ENCODE assay signal across 32 cellular contexts in the genomic region with DNA sequence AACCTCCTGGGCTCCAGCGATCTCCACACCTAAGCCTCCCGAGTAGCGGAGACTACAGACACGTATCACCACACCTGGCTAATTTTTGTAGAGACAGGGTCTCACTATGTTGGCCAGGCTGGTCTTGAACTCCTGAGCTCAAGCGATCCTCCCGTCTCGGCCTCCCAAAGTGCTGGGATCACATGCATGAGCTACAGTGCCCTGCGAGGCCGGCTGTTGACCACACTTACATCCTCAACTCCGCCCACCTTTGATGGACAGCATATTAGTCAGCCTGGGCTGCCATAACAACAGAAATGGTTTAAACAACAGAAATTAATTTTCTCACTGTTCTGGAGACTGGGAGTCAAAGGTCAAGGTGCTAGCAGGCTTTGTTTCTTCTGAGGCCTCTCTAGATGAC.
DNase-seq lines count a peak whose midpoint lies in the region; ATAC-seq, FAIRE-seq and TF ChIP-seq lines count a peak whose summit lies in the region.
"Had no signal": no experiment of that assay in that cellular context is flagged by ENCODE, and none has a peak within 500 bp of the region (broad histone marks: within the 10 kb centered on the region; RNA-seq: fewer than 3 reads in every experiment).

No MANE protein-coding gene starts in this region.

- FAIRE-seq in GM12878 (lab: Jason Lieb, UNC) (no peak), RCC 7860 (lab: Jason Lieb, UNC) (no peak), urothelium cell line (lab: Jason Lieb, UNC) (no peak)
- FAIRE-seq: astrocyte, frontal cortex, GM12892, H54 had no signal

- H3K4me2 ChIP-seq in GM23248 (ENCODE audit: unreplicated experiment) (no peak overlapping the region), MM.1S (ENCODE audit: low read depth, low read length) (0 out of 2 replicates have a peak overlapping the region, but pooled peaks have one; percentile 42), GM12878 (ENCODE audit: control insufficient read depth, insufficient read depth) (no peak overlapping the region)

- RAD21 ChIA-PET in GM12878 (lab: Charles Lee; ENCODE audit: unreplicated experiment), result interaction anchor here (1.7 to 10.1 kb wide), 5 partner anchors 9 to 329 kb away, joined by 3 to 182 read pairs (median 9); no protein-coding TSS in a partner anchor

- CTCF ChIA-PET in GM12878 (lab: Yijun Ruan, JAX), result interaction anchor here (1.0 to 16.0 kb wide), 13 partner anchors 11 to 630 kb away, joined by 3 to 223 read pairs (median 10); no protein-coding TSS in a partner anchor
- CTCF ChIA-PET in naive thymus-derived CD4-positive, alpha-beta T cell (lab: Charles Lee), result interaction anchor here (2.8 to 8.0 kb wide), 3 partner anchors 8 to 330 kb away, joined by 21 to 159 read pairs (median 31); no protein-coding TSS in a partner anchor

- H3K27ac ChIP-seq in GM23248, result no peak overlapping the region
- peak overlapping the region; percentile 88 for H3K27ac ChIP-seq in MM.1S (ENCODE audit: low read length)
- no peak overlapping the region for H3K27ac ChIP-seq in GM12878 (ENCODE audit: control insufficient read depth, insufficient read depth)
- no peak overlapping the region for H3K27ac ChIP-seq in naive thymus-derived CD4-positive, alpha-beta T cell (ENCODE audit: low read depth, low read length)
- H3K27ac ChIP-seq: C4-2B, vagina had no signal

- H3K9me2 ChIP-seq in GM23248 (ENCODE audit: insufficient read depth) (no peaks in the 10 kb centered on the region), MM.1S (replicated peaks; ENCODE audit: insufficient read depth, low read length) (no peaks in the 10 kb centered on the region)

- intact Hi-C loops in GM12878 (cut with micrococcal nuclease; ENCODE audit: unreplicated experiment), result no loop called here
- intact Hi-C loops in naive thymus-derived CD4-positive, alpha-beta T cell (cut with micrococcal nuclease), result no loop called here

- H3K4me3 ChIP-seq in GM23248 (no peak overlapping the region), MM.1S (ENCODE audit: low read length) (no peak overlapping the region), GM12878 (no peak overlapping the region)
- no peak overlapping the region for H3K4me3 ChIP-seq in naive thymus-derived CD4-positive, alpha-beta T cell (ENCODE audit: low read length)
- H3K4me3 ChIP-seq: esophagus squamous epithelium, vagina had no signal

- H3K4me3 Mint-ChIP-seq in naive thymus-derived CD4-positive, alpha-beta T cell, result no peak overlapping the region
- H3K4me3 Mint-ChIP-seq: activated CD4-positive, alpha-beta memory T cell treated with anti-CD3 and anti-CD28 coated beads, Interleukin-2, amount 10 ng/mL, durations not matched to agents 7 days and 5 days; activated naive CD8-positive, alpha-beta T cell; activated T-helper 17 cell treated with anti-CD3 and anti-CD28 coated beads, Interleukin-2, amount 50 U/mL, for 72 hours; dendritic cell treated with granulocyte-macrophage colony-stimulating factor and Interleukin-4, amounts not matched to agents 40 ng/mL and 50 ng/mL, for 4 days; memory B cell had no signal

- TF ChIP-seq CTCF in MM.1S (IDR thresholded peaks at IDR 0.05; ENCODE audit: low read length), result no peak
- TF ChIP-seq CTCF in GM12878 (IDR thresholded peaks at IDR 0.05 in 2 of 3, conservative IDR thresholded peaks at IDR 0.05 in 1 of 3; ENCODE audit: control insufficient read depth in 2 of 3, extremely low read depth in 1 of 3, insufficient read depth in 1 of 3, low read depth in 3 of 3, low read length in 3 of 3), result no peak

- no peaks in the 10 kb centered on the region for H3K79me2 ChIP-seq in GM23248 (ENCODE audit: insufficient read depth)
- H3K79me2 ChIP-seq in MM.1S (ENCODE audit: low read length), result no peaks in the 10 kb centered on the region
- H3K79me2 ChIP-seq in GM12878 (ENCODE audit: control insufficient read depth, insufficient read depth, low read length), result no peaks in the 10 kb centered on the region

- H3K36me3 ChIP-seq in GM23248 (ENCODE audit: low read depth), result no peaks in the 10 kb centered on the region
- H3K36me3 ChIP-seq in MM.1S (replicated peaks; ENCODE audit: insufficient read depth, low read length), result no peaks in the 10 kb centered on the region
- no peaks in the 10 kb centered on the region for H3K36me3 ChIP-seq in GM12878 (ENCODE audit: control insufficient read depth in 2 of 2, insufficient read depth in 2 of 2, low read length in 1 of 2)
- H3K36me3 ChIP-seq in naive thymus-derived CD4-positive, alpha-beta T cell (ENCODE audit: control insufficient read depth in 2 of 3, insufficient read depth in 3 of 3, low read length in 3 of 3), result no peaks in the 10 kb centered on the region
- H3K36me3 ChIP-seq: esophagus squamous epithelium, vagina had no signal

- peaks cover 0 to 3% (median 0%) of the 10 kb centered on the region in 11 donors for H3K9me3 Mint-ChIP-seq in naive thymus-derived CD4-positive, alpha-beta T cell
- H3K9me3 Mint-ChIP-seq: activated CD4-positive, alpha-beta memory T cell treated with anti-CD3 and anti-CD28 coated beads, Interleukin-2, amount 10 ng/mL, durations not matched to agents 7 days and 5 days; activated T-helper 17 cell treated with anti-CD3 and anti-CD28 coated beads, Interleukin-2, amount 50 U/mL, for 72 hours; dendritic cell treated with granulocyte-macrophage colony-stimulating factor and Interleukin-4, amounts not matched to agents 40 ng/mL and 50 ng/mL, for 4 days; memory B cell; T-cell had no signal

- SMC1A ChIA-PET in GM12878 (lab: Charles Lee; ENCODE audit: uncharacterized antibody, unreplicated experiment), result interaction anchor here (0.8 to 7.9 kb wide), 15 partner anchors 10 to 386 kb away, joined by 3 to 164 read pairs (median 4); no protein-coding TSS in a partner anchor

- H3K27me3 ChIP-seq in GM23248 (replicated peaks; ENCODE audit: insufficient read depth) (no peaks in the 10 kb centered on the region), MM.1S (replicated peaks; ENCODE audit: insufficient read depth, low read length) (no peaks in the 10 kb centered on the region), GM12878 (replicated peaks in 1 of 2; ENCODE audit: control insufficient read depth in 2 of 2, insufficient read depth in 2 of 2, low read length in 1 of 2) (no peaks in the 10 kb centered on the region)
- H3K27me3 ChIP-seq in naive thymus-derived CD4-positive, alpha-beta T cell (ENCODE audit: control insufficient read depth in 2 of 2, insufficient read depth in 2 of 2, low read length in 2 of 2), result no peaks in the 10 kb centered on the region
- H3K27me3 ChIP-seq: esophagus squamous epithelium, vagina had no signal

- WGBS in GM23248 (ENCODE audit: low coverage in 1 of 2, low lambda C conversion rate in 2 of 2, missing lambda C conversion rate in 2 of 2), 2 experiments, result 92 to 93% methylated on average over 10 of the region's 10 CpGs
- 93% methylated on average over 10 of the region's 10 CpGs for WGBS in GM12878 (ENCODE audit: insufficient coverage, insufficient replicate concordance, low lambda C conversion rate, missing lambda C conversion rate)

- BruUV-seq in GM12878 (replicated peaks; lab: Mats Ljungman, UMichigan), result no TSS peak

- ATAC-seq in GM12878 (no peak), HG02642 (IDR thresholded peaks at IDR 0.05; ENCODE audit: poor library complexity, unreplicated experiment) (no peak)
- no peak for ATAC-seq in naive thymus-derived CD4-positive, alpha-beta T cell
- ATAC-seq: activated T-helper 17 cell treated with anti-CD3 and anti-CD28 coated beads, Interleukin-2, amount 50 U/mL, for 72 hours; left lobe of liver; T-cell had no signal

- H3K9ac ChIP-seq in GM23248 (no peak overlapping the region), MM.1S (ENCODE audit: low read length) (peak overlapping the region; percentile 63; the same call in 1 of the 2 replicates), GM12878 (ENCODE audit: control insufficient read depth, insufficient read depth, low read length) (no peak overlapping the region)

- DNase-seq in GM23248 (peak; percentile 29), MM.1S (no peak), GM12878 (ENCODE audit: low read depth, low spot score) (no peak), RCC 7860 (ENCODE audit: low spot score) (no peak), urothelium cell line (ENCODE audit: low spot score) (no peak), HK-2 (ENCODE audit: unreplicated experiment) (no peak)
- no peak for DNase-seq in naive thymus-derived CD4-positive, alpha-beta T cell
- DNase-seq: activated CD4-positive, alpha-beta memory T cell treated with anti-CD3 and anti-CD28 coated beads, Interleukin-2, amount 10 ng/mL, durations not matched to agents 7 days and 5 days; activated CD4-positive, CD25-positive, alpha-beta regulatory T cell treated with anti-CD3 and anti-CD28 coated beads, Interleukin-2, amount 50 U/mL, for 72 hours; Calu3; caudate nucleus; EL; esophagus squamous epithelium; hippocampal formation; KBM-7; NCI-H146; occipital lobe; SHP77 treated with DMSO at 0.1 percent for 48 hours; stimulated activated naive CD4-positive, alpha-beta T cell treated with Interleukin-2 at 50 U/mL for 16 hours; T-cell had no signal

- H3K36me3 Mint-ChIP-seq in naive thymus-derived CD4-positive, alpha-beta T cell, result peaks cover 0 to 2% (median 0%) of the 10 kb centered on the region in 5 donors
- H3K36me3 Mint-ChIP-seq: activated naive CD8-positive, alpha-beta T cell; memory B cell; T-cell had no signal

- H3K27me3 Mint-ChIP-seq in naive thymus-derived CD4-positive, alpha-beta T cell, result peaks cover 0 to 4% (median 0%) of the 10 kb centered on the region in 5 donors
- H3K27me3 Mint-ChIP-seq: activated naive CD8-positive, alpha-beta T cell; memory B cell; T-cell had no signal

- H4K20me1 ChIP-seq in GM23248 (ENCODE audit: insufficient read depth) (no peaks in the 10 kb centered on the region), MM.1S (ENCODE audit: insufficient read depth, low read length) (no peaks in the 10 kb centered on the region), GM12878 (ENCODE audit: control insufficient read depth, insufficient read depth) (no peaks in the 10 kb centered on the region)

- H3F3A ChIP-seq in GM23248 (ENCODE audit: insufficient read depth) (peaks cover 12% of the 10 kb centered on the region; the same call in 1 of the 2 replicates), MM.1S (ENCODE audit: insufficient read depth, low read length) (0 out of 2 replicates have a peak, but pooled peaks cover 6% of the 10 kb centered on the region)

- H3K27ac Mint-ChIP-seq in naive thymus-derived CD4-positive, alpha-beta T cell, result peak overlapping the region in 7 of 9 donors; percentile 71 to 96 (median 87)
- H3K27ac Mint-ChIP-seq: activated CD4-positive, alpha-beta memory T cell treated with anti-CD3 and anti-CD28 coated beads, Interleukin-2, amount 10 ng/mL, durations not matched to agents 7 days and 5 days; activated naive CD8-positive, alpha-beta T cell; dendritic cell treated with granulocyte-macrophage colony-stimulating factor and Interleukin-4, amounts not matched to agents 40 ng/mL and 50 ng/mL, for 4 days; memory B cell had no signal

- no peak for TF ChIP-seq RAD21 in GM12878 (IDR thresholded peaks at IDR 0.05; ENCODE audit: insufficient read depth, low read depth, low read length)

- H3K4me1 ChIP-seq in GM23248 (ENCODE audit: insufficient read depth) (peaks cover 10% of the 10 kb centered on the region), MM.1S (ENCODE audit: low read length) (peaks cover 21% of the 10 kb centered on the region), GM12878 (ENCODE audit: control insufficient read depth, insufficient read depth, low read length) (0 out of 2 replicates have a peak, but pooled peaks cover 4% of the 10 kb centered on the region)
- H3K4me1 ChIP-seq in naive thymus-derived CD4-positive, alpha-beta T cell (ENCODE audit: control insufficient read depth in 2 of 2, insufficient read depth in 2 of 2, low read length in 2 of 2), result peaks cover 0 to 29% of the 10 kb centered on the region in 2 donors
- H3K4me1 ChIP-seq: vagina had no signal

- POLR2A ChIA-PET in GM12878 (lab: Charles Lee), result interaction anchor here (3.0 kb wide), 1 partner anchor 329 kb away, joined by 15 read pairs; no protein-coding TSS in a partner anchor
- POLR2A ChIA-PET in naive thymus-derived CD4-positive, alpha-beta T cell (lab: Charles Lee), result interaction anchor here (0.9 to 5.0 kb wide), 4 partner anchors 10 to 23 kb away, joined by 3 to 46 read pairs (median 9); no protein-coding TSS in a partner anchor

- no peaks in the 10 kb centered on the region for H3K9me3 ChIP-seq in GM23248 (ENCODE audit: low read depth)
- H3K9me3 ChIP-seq in MM.1S (replicated peaks; ENCODE audit: insufficient read depth, low read length), result no peaks in the 10 kb centered on the region
- H3K9me3 ChIP-seq in GM12878 (replicated peaks; ENCODE audit: control insufficient read depth, insufficient read depth, low read length), result no peaks in the 10 kb centered on the region
- H3K9me3 ChIP-seq in naive thymus-derived CD4-positive, alpha-beta T cell (ENCODE audit: control insufficient read depth in 2 of 3, low read length in 3 of 3), result no peaks in the 10 kb centered on the region
- H3K9me3 ChIP-seq: esophagus squamous epithelium, vagina had no signal

- in situ Hi-C loops in GM23248 (cut with MboI) (no loop called here), GM12878 (cut with MboI) (no loop called here)

- TF ChIP-seq POLR2A in GM12878 (IDR thresholded peaks at IDR 0.05; ENCODE audit: low read depth, low read length), result no peak

- H2AFZ ChIP-seq in GM23248 (no peak overlapping the region), MM.1S (ENCODE audit: low read length) (no peak overlapping the region), GM12878 (ENCODE audit: control insufficient read depth, low read depth, low read length) (no peak overlapping the region)

- H3K4me1 Mint-ChIP-seq in naive thymus-derived CD4-positive, alpha-beta T cell, result peaks cover 26 to 53% (median 38%) of the 10 kb centered on the region in 7 donors

- no peak for TF ChIP-seq EP300 in GM12878 (IDR thresholded peaks at IDR 0.05; ENCODE audit: borderline replicate concordance in 1 of 2, control insufficient read depth in 1 of 2, low read depth in 2 of 2, low read length in 2 of 2)
